ENCODE assay signal across 21 cellular contexts in genomic region chr7:155305251-155305904, GRCh38. TPM values are rescaled to one million over a fixed set of nuclear protein-coding genes. Genes with fewer than 3 reads are reported as not detected.
DNase-seq lines count a peak whose midpoint lies in the region; ATAC-seq, FAIRE-seq and TF ChIP-seq lines count a peak whose summit lies in the region.
"Had no signal": no experiment of that assay in that cellular context is flagged by ENCODE, and none has a peak within 500 bp of the region (broad histone marks: within the 10 kb centered on the region; RNA-seq: fewer than 3 reads in every experiment).

No MANE protein-coding gene starts in this region.

- TF ChIP-seq RAD21 in K562 (CRISPR knock-in tag; conservative IDR thresholded peaks at IDR 0.05 in 1 of 2, IDR thresholded peaks at IDR 0.05 in 1 of 2): no peak

- H3K27ac Mint-ChIP-seq in stimulated activated naive CD8-positive, alpha-beta T cell treated with anti-CD3 and anti-CD28 coated beads, Interleukin-15, Interleukin-2, amounts not matched to agents 100 ng/mL and 50 ng/mL, for 24 hours: peak overlapping the region; percentile 13
- H3K27ac Mint-ChIP-seq in stimulated activated naive CD8-positive, alpha-beta T cell treated with anti-CD3 and anti-CD28 coated beads, Interleukin-15, amount 100 ng/mL, for 72 hours: peak overlapping the region in 1 of 2 donors; percentile 2
- H3K27ac Mint-ChIP-seq: mesothelial cell of epicardium had no signal

- H2BK12ac ChIP-seq in neuronal stem cell (ENCODE audit: low read length): no peak overlapping the region

- no peak overlapping the region for H3K9ac ChIP-seq in K562 (ENCODE audit: insufficient read depth in 1 of 2, low read depth in 2 of 2, low read length in 2 of 2)
- H3K9ac ChIP-seq in neuronal stem cell (ENCODE audit: low read depth, low read length, poor library complexity): no peak overlapping the region

- DNase-seq in stimulated activated naive CD8-positive, alpha-beta T cell treated with anti-CD3 and anti-CD28 coated beads, Interleukin-15, amount 100 ng/mL, for 72 hours: no peak
- DNase-seq in K562 (ENCODE audit: extremely low read depth in 1 of 4, low spot score in 3 of 4): no peak
- peak in 1 of 3 donors; percentile 50 for DNase-seq in right lobe of liver
- no peak for DNase-seq in GM03348 (ENCODE audit: low spot score)
- DNase-seq in neuronal stem cell (ENCODE audit: low spot score): no peak
- DNase-seq: activated CD4-positive, alpha-beta T cell treated with anti-CD3 and anti-CD28 coated beads, Interleukin-2, amount 50 U/mL, for 4 hours; activated T-cell treated with anti-CD3 and anti-CD28 coated beads, Interleukin-2, amount 50 U/mL, for 48 hours; H7; hypothalamus; Karpas-422; kidney; NCI-H1105; NCI-H2081 treated with DMSO at 0.1 percent for 48 hours; spleen; SW 1271 had no signal

- H4K20me1 ChIP-seq in K562 (replicated peaks; ENCODE audit: control insufficient read depth, insufficient read depth, low read length): peaks cover 54% of the 10 kb centered on the region

- TF ChIP-seq EP300 in K562 (IDR thresholded peaks at IDR 0.05; ENCODE audit: low read length): no peak

- BruUV-seq in K562 (replicated peaks; lab: Mats Ljungman, UMichigan): no TSS peak

- H2AK5ac ChIP-seq in neuronal stem cell (ENCODE audit: low read depth, low read length): no peak overlapping the region

- CTCF ChIA-PET in K562 (lab: Yijun Ruan, JAX; ENCODE audit: low intra/inter-chr PET ratio): no interaction called here

- H3K4ac ChIP-seq in neuronal stem cell (ENCODE audit: low read length): no peak overlapping the region

- H3K4me1 ChIP-seq in K562 (replicated peaks in 1 of 2; ENCODE audit: control insufficient read depth in 2 of 2, insufficient read depth in 2 of 2, low read length in 2 of 2) (peaks cover 9 to 22% of the 10 kb centered on the region in 2 experiments), right lobe of liver (peaks cover 0 to 52% (median 12%) of the 10 kb centered on the region in 4 donors), neuronal stem cell (ENCODE audit: control insufficient read depth in 2 of 2, insufficient read depth in 1 of 2, low read depth in 1 of 2, low read length in 2 of 2) (peaks cover 10 to 11% of the 10 kb centered on the region in 2 donors)

- no peak overlapping the region for H3K14ac ChIP-seq in neuronal stem cell (ENCODE audit: low read length)

- peaks cover 39% of the 10 kb centered on the region for H3K4me1 Mint-ChIP-seq in stimulated activated naive CD8-positive, alpha-beta T cell treated with anti-CD3 and anti-CD28 coated beads, Interleukin-15, Interleukin-2, amounts not matched to agents 100 ng/mL and 50 ng/mL, for 24 hours (ENCODE audit: low read depth)
- H3K4me1 Mint-ChIP-seq in stimulated activated naive CD8-positive, alpha-beta T cell treated with anti-CD3 and anti-CD28 coated beads, Interleukin-15, amount 100 ng/mL, for 72 hours: peaks cover 27% of the 10 kb centered on the region

- POLR2A ChIA-PET in K562 (lab: Yijun Ruan, JAX): interaction anchor here (0.6 to 1.2 kb wide), 3 partner anchors 9 to 16 kb away, joined by 3 to 6 read pairs (median 3); no protein-coding TSS in a partner anchor

- no peak for TF ChIP-seq CTCF in K562 (IDR thresholded peaks at IDR 0.05 in 2 of 3, conservative IDR thresholded peaks at IDR 0.05 in 1 of 3; ENCODE audit: insufficient read depth in 2 of 3, low read depth in 1 of 3, low read length in 3 of 3)
- TF ChIP-seq CTCF in right lobe of liver (IDR thresholded peaks at IDR 0.05): no peak

- H4K91ac ChIP-seq in neuronal stem cell (ENCODE audit: low read depth, low read length, poor library complexity): no peak overlapping the region

- H2AFZ ChIP-seq in K562 (ENCODE audit: low read depth, low read length) (no peak overlapping the region), neuronal stem cell (ENCODE audit: low read length) (no peak overlapping the region)

- FAIRE-seq in K562 (lab: Jason Lieb, UNC): no peak
- FAIRE-seq: frontal cortex, kidney had no signal

- H3K4me2 ChIP-seq in K562 (ENCODE audit: insufficient read depth, low read length) (no peak overlapping the region), neuronal stem cell (ENCODE audit: insufficient read depth, low read length, poor library complexity, severe bottlenecking) (no peak overlapping the region)

- no peak overlapping the region for H3K18ac ChIP-seq in neuronal stem cell (ENCODE audit: low read length)

- no peak overlapping the region for H3K4me3 Mint-ChIP-seq in stimulated activated naive CD8-positive, alpha-beta T cell treated with anti-CD3 and anti-CD28 coated beads, Interleukin-15, Interleukin-2, amounts not matched to agents 100 ng/mL and 50 ng/mL, for 24 hours
- no peak overlapping the region for H3K4me3 Mint-ChIP-seq in stimulated activated naive CD8-positive, alpha-beta T cell treated with anti-CD3 and anti-CD28 coated beads, Interleukin-15, amount 100 ng/mL, for 72 hours
- H3K4me3 Mint-ChIP-seq: mesothelial cell of epicardium had no signal

- H3K27ac ChIP-seq in K562 (ENCODE audit: extremely low read depth, low read depth, low read length) (no peak overlapping the region), right lobe of liver (peak overlapping the region in 1 of 3 donors; percentile 63), neuronal stem cell (replicated peaks; ENCODE audit: low read length) (no peak overlapping the region)
- H3K27ac ChIP-seq: coronary artery, spleen had no signal

- TF ChIP-seq POLR2A in K562 (conservative IDR thresholded peaks at IDR 0.05): peak; percentile 17; the same call in 1 of the 2 replicates
- TF ChIP-seq POLR2A in right lobe of liver (IDR thresholded peaks at IDR 0.05): no peak

- H3K27me3 ChIP-seq in K562 (ENCODE audit: control insufficient read depth in 2 of 2, insufficient read depth in 2 of 2, low read length in 2 of 2) (no peaks in the 10 kb centered on the region), right lobe of liver (no peaks in the 10 kb centered on the region), neuronal stem cell (ENCODE audit: control insufficient read depth in 3 of 3, insufficient read depth in 3 of 3, low read depth in 1 of 3, low read length in 3 of 3) (no peaks in the 10 kb centered on the region)
- H3K27me3 ChIP-seq: spleen had no signal

- intact Hi-C loops in K562 (cut with micrococcal nuclease) (no loop called here), right lobe of liver (cut with DNase I) (no loop called here)

- in situ Hi-C loops in K562 (cut with MboI): no loop called here

- ATAC-seq in stimulated activated naive CD8-positive, alpha-beta T cell treated with anti-CD3 and anti-CD28 coated beads, Interleukin-15, amount 100 ng/mL, for 72 hours: no peak
- ATAC-seq in K562 (no peak), right lobe of liver (peak in 3 of 4 donors; percentile 1 to 4 (median 2)), HG02852 (IDR thresholded peaks at IDR 0.05; ENCODE audit: unreplicated experiment) (no peak)
- ATAC-seq: activated naive CD4-positive, alpha-beta T cell treated with anti-CD3 and anti-CD28 coated beads, Interleukin-2, amount 50 U/mL, for 72 hours had no signal

- H2BK120ac ChIP-seq in neuronal stem cell (ENCODE audit: low read depth, low read length): no peak overlapping the region

- H3K9me1 ChIP-seq in K562 (ENCODE audit: control insufficient read depth, insufficient read depth, low read length): peaks cover 12% of the 10 kb centered on the region

- peaks cover 5% of the 10 kb centered on the region for H3K79me1 ChIP-seq in neuronal stem cell (ENCODE audit: low read depth, low read length)

- H3K9me3 ChIP-seq in K562 (replicated peaks; ENCODE audit: control insufficient read depth, insufficient read depth, low read depth, low read length): no peaks in the 10 kb centered on the region
- H3K9me3 ChIP-seq in right lobe of liver: no peaks in the 10 kb centered on the region
- no peaks in the 10 kb centered on the region for H3K9me3 ChIP-seq in neuronal stem cell (replicated peaks in 1 of 2; ENCODE audit: control insufficient read depth in 2 of 2, insufficient read depth in 1 of 2, low read depth in 1 of 2, low read length in 2 of 2)
- H3K9me3 ChIP-seq: spleen had no signal

- H3K9me3 Mint-ChIP-seq in stimulated activated naive CD8-positive, alpha-beta T cell treated with anti-CD3 and anti-CD28 coated beads, Interleukin-15, Interleukin-2, amounts not matched to agents 100 ng/mL and 50 ng/mL, for 24 hours: no peaks in the 10 kb centered on the region
- H3K9me3 Mint-ChIP-seq in stimulated activated naive CD8-positive, alpha-beta T cell treated with anti-CD3 and anti-CD28 coated beads, Interleukin-15, amount 100 ng/mL, for 72 hours: no peaks in the 10 kb centered on the region
- H3K9me3 Mint-ChIP-seq: activated naive CD4-positive, alpha-beta T cell treated with anti-CD3 and anti-CD28 coated beads, Interleukin-2, amount 50 U/mL, for 72 hours; mesothelial cell of epicardium had no signal

- H3K27me3 Mint-ChIP-seq in stimulated activated naive CD8-positive, alpha-beta T cell treated with anti-CD3 and anti-CD28 coated beads, Interleukin-15, Interleukin-2, amounts not matched to agents 100 ng/mL and 50 ng/mL, for 24 hours: no peaks in the 10 kb centered on the region
- no peaks in the 10 kb centered on the region for H3K27me3 Mint-ChIP-seq in stimulated activated naive CD8-positive, alpha-beta T cell treated with anti-CD3 and anti-CD28 coated beads, Interleukin-15, amount 100 ng/mL, for 72 hours

- peaks cover 49% of the 10 kb centered on the region for H3K79me2 ChIP-seq in K562 (ENCODE audit: control insufficient read depth, insufficient read depth, low read length)

- H2BK15ac ChIP-seq in neuronal stem cell (ENCODE audit: low read length): no peak overlapping the region

- H3K36me3 ChIP-seq in K562 (ENCODE audit: control insufficient read depth, insufficient read depth, low read length) (peaks cover 97% of the 10 kb centered on the region), right lobe of liver (peaks cover 3 to 94% (median 43%) of the 10 kb centered on the region in 4 donors), neuronal stem cell (replicated peaks in 1 of 2; ENCODE audit: control insufficient read depth in 2 of 2, insufficient read depth in 2 of 2, low read length in 2 of 2) (peaks cover 53 to 98% of the 10 kb centered on the region in 2 donors)

- peaks cover 82% of the 10 kb centered on the region for H3K36me3 Mint-ChIP-seq in stimulated activated naive CD8-positive, alpha-beta T cell treated with anti-CD3 and anti-CD28 coated beads, Interleukin-15, Interleukin-2, amounts not matched to agents 100 ng/mL and 50 ng/mL, for 24 hours (ENCODE audit: low read depth)

- no peak overlapping the region for H3K23ac ChIP-seq in neuronal stem cell (ENCODE audit: low read depth, low read length, poor library complexity)

- H4K8ac ChIP-seq in neuronal stem cell (ENCODE audit: low read depth, low read length): no peak overlapping the region

- 91% methylated on average over 8 of the region's 8 CpGs for WGBS in K562 (ENCODE audit: insufficient coverage, low coverage, missing lambda C conversion rate)
- 52% methylated on average over 7 of the region's 8 CpGs for WGBS in right lobe of liver (ENCODE audit: insufficient coverage, low coverage, low lambda C conversion rate, missing lambda C conversion rate)
- WGBS in neuronal stem cell (ENCODE audit: extremely low coverage in 2 of 2, insufficient read length in 2 of 2, insufficient replicate concordance in 1 of 2), 2 donors: no CpG with 5 or more reads among the region's 8 CpGs

- no peak overlapping the region for H3K4me3 ChIP-seq in K562
- H3K4me3 ChIP-seq in right lobe of liver: no peak overlapping the region
- no peak overlapping the region for H3K4me3 ChIP-seq in neuronal stem cell (ENCODE audit: low read length in 2 of 2)
- H3K4me3 ChIP-seq: coronary artery, spleen had no signal

- H2BK5ac ChIP-seq in neuronal stem cell (ENCODE audit: low read length): no peak overlapping the region

RNA-seq across cellular contexts. Expression of gene INSIG1, which starts 7.7 kb away (rescaled TPM):
- 622 and 799 TPM in 2 replicates for total RNA-seq in K562 (2011; cell fraction: chromatin; rRNA removed; ENCODE audit: low replicate concordance)
- total RNA-seq in K562 (2011; cell fraction: nucleolus; rRNA removed): 847 and 892 TPM in 2 replicates
- total RNA-seq in K562 (2011; cell fraction: nucleoplasm; rRNA removed): 1,016 and 1,247 TPM in 2 replicates
- total RNA-seq in K562 (2014; rRNA removed) (294 and 361 TPM in 2 replicates), K562 (2014; rRNA removed; fragmentation: Illumina TruSeq; extraction: Trizol) (236 and 238 TPM in 2 replicates), K562 (2015; rRNA removed; fragmentation: Illumina TruSeq; extraction: Trizol) (173 and 188 TPM in 2 replicates), K562 (2021) (254 and 296 TPM in 2 replicates), right lobe of liver (100 to 1,000 TPM; 130 to 625 (median 205) TPM)
- polyA plus RNA-seq in K562 (2011; rRNA removed) (625 and 787 TPM in 2 replicates), K562 (2014; fragmentation: Illumina TruSeq; extraction: Trizol) (188 and 224 TPM in 2 replicates), K562 (2014; fragmentation: Nextera tagmentation; extraction: Ambion mirVana) (10 to 100 TPM; 57.1 to 69.2 TPM), K562 (2014; rRNA removed) (250 and 268 TPM in 2 replicates)
- polyA plus RNA-seq in K562 (2011; cell fraction: cytosol; rRNA removed): 709 and 1,098 TPM in 2 replicates
- polyA plus RNA-seq in K562 (2011; cell fraction: nucleus; rRNA removed): 446 and 453 TPM in 2 replicates
- 116 and 259 TPM in 2 replicates for polyA plus RNA-seq in K562 (2012)
- 551 and 619 TPM in 2 replicates for polyA minus RNA-seq in K562 (2011; rRNA and poly(A)+ RNA removed)
- polyA minus RNA-seq in K562 (2011; cell fraction: cytosol; rRNA and poly(A)+ RNA removed): 392 and 408 TPM in 2 replicates
- polyA minus RNA-seq in K562 (2011; cell fraction: nucleus; rRNA and poly(A)+ RNA removed): 329 and 473 TPM in 2 replicates
- polyA plus RNA-seq in neuronal stem cell (2013, experiment 1 of 2): 183 TPM
- 199 TPM for polyA plus RNA-seq in neuronal stem cell (2013, experiment 2 of 2)

Comparison
In these comparisons a context has a peak if more than half of its experiments do, and no peak if none do; other contexts are left out.
1. ATAC-seq: peak in right lobe of liver (3 of 4); none in stimulated activated naive CD8-positive, alpha-beta T cell treated with anti-CD3 and anti-CD28 coated beads, Interleukin-15, amount 100 ng/mL, for 72 hours (single experiment), K562 (single experiment) and HG02852 (single experiment).